8 cellular contexts compared by ENCODE assay signal in the genomic region with DNA sequence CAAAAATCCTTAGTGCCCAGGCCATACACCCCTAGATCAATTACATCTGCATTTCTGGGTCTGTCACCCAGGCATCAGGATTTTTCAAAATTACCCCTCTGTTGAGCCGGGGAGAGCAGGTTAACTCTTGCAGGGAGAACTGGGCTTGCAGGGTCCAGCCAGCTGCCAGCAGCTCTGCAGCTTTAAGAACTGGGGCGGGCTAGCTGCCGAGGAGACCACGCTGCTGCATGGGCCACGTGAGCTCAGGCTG. TPM values are rescaled to one million over a fixed set of nuclear protein-coding genes. Genes with fewer than 3 reads are reported as not detected.
DNase-seq lines count a peak whose midpoint lies in the region; ATAC-seq, FAIRE-seq and TF ChIP-seq lines count a peak whose summit lies in the region.

Gene DGLUCY (plus strand): TSS at position 245 of the 250 bp plus-strand sequence. CDS start 46,222 bp downstream, outside the sequence.

- TF ChIP-seq CTCF in astrocyte of the spinal cord (IDR thresholded peaks at IDR 0.05; ENCODE audit: low read depth, low read length), result no peak

- H3K9ac ChIP-seq in skeletal muscle satellite cell (ENCODE audit: low read depth, low read length), result peak within 1 kb of the TSS; percentile 82

- H3K4me1 ChIP-seq in skeletal muscle satellite cell (ENCODE audit: control insufficient read depth, insufficient read depth, low read length), result peaks cover 48% of the 10 kb centered on the region

- ATAC-seq in activated CD4-positive, CD25-positive, alpha-beta regulatory T cell treated with anti-CD3 and anti-CD28 coated beads, Interleukin-2, amount 50 U/mL, for 24 hours, result no peak
- peak; percentile 59 for ATAC-seq in HG02623 (IDR thresholded peaks at IDR 0.05; ENCODE audit: unreplicated experiment)

- no peak for FAIRE-seq in RCC 7860 (lab: Jason Lieb, UNC)

- peak within 1 kb of the TSS; percentile 96 for H3K4me2 ChIP-seq in skeletal muscle satellite cell (ENCODE audit: low read length)

- no peaks in the 10 kb centered on the region for H3K9me3 ChIP-seq in skeletal muscle satellite cell (replicated peaks; ENCODE audit: low read length)

- peak; percentile 42 for DNase-seq in activated CD4-positive, CD25-positive, alpha-beta regulatory T cell treated with anti-CD3 and anti-CD28 coated beads, Interleukin-2, amount 50 U/mL, for 16 hours (ENCODE audit: low read depth, low spot score)
- DNase-seq in NCI-H460 (ENCODE audit: extremely low read depth, low read depth) (peak; percentile 8), astrocyte of the spinal cord (ENCODE audit: low read depth, low spot score) (no peak), RCC 7860 (ENCODE audit: low spot score) (no peak)

- H3K4me3 ChIP-seq in astrocyte of the spinal cord (ENCODE audit: low read depth, low read length) (peak within 1 kb of the TSS; percentile 47), iPS-11a (ENCODE audit: low read depth, low read length) (peak within 1 kb of the TSS; percentile 33), skeletal muscle satellite cell (ENCODE audit: low read length) (peak within 1 kb of the TSS; percentile 78)

- in situ Hi-C loops in astrocyte of the spinal cord (cut with HindIII; ENCODE audit: low sequenced_read_pairs), result no loop called here

- H3K27me3 ChIP-seq in skeletal muscle satellite cell (ENCODE audit: control insufficient read depth, insufficient read depth, low read length), result no peaks in the 10 kb centered on the region

- H3K36me3 ChIP-seq in skeletal muscle satellite cell (ENCODE audit: insufficient read depth, low read length), result no peaks in the 10 kb centered on the region

RNA-seq across cellular contexts. Expression of gene DGLUCY, which starts in this region (rescaled TPM):
- total RNA-seq in NCI-H460 (2014; rRNA removed; shearing (Covaris generic)), result 3.9 and 8.3 TPM in 2 replicates
- polyA plus RNA-seq in NCI-H460 (2014; cell fraction: nucleus; rRNA removed), result 22.0 and 24.6 TPM in 2 replicates
- total RNA-seq in skeletal muscle satellite cell (2012; rRNA removed), result 32.2 and 33.9 TPM in 2 replicates

Comparison
In these comparisons a context has a peak if more than half of its experiments do, and no peak if none do; other contexts are left out.
1. DNase-seq: peak in activated CD4-positive, CD25-positive, alpha-beta regulatory T cell treated with anti-CD3 and anti-CD28 coated beads, Interleukin-2, amount 50 U/mL, for 16 hours (single experiment) and NCI-H460 (single experiment); none in astrocyte of the spinal cord (single experiment) and RCC 7860 (single experiment).
2. Peak in every context shown above with its lines, with median percentiles within 50 percentile points of each other: H3K4me3 ChIP-seq.